In genomic region chr1:224815647-224816046, GRCh38 we compare ENCODE assay signal across 23 cellular contexts.
DNase-seq lines count a peak whose midpoint lies in the region; ATAC-seq and TF ChIP-seq lines count a peak whose summit lies in the region.
"Had no signal": no experiment of that assay in that cellular context is flagged by ENCODE, and none has a peak within 500 bp of the region (broad histone marks: within the 10 kb centered on the region; RNA-seq: fewer than 3 reads in every experiment).

No MANE protein-coding gene starts in this region.

- 65 to 73% (median 68%) methylated on average over 2 of the region's 2 CpGs for WGBS in heart left ventricle, 4 donors

- peaks cover 5% of the 10 kb centered on the region for H3K4me1 Mint-ChIP-seq in stimulated activated naive CD8-positive, alpha-beta T cell treated with anti-CD3 and anti-CD28 coated beads, Interleukin-15, amount 100 ng/mL, for 72 hours
- H3K4me1 Mint-ChIP-seq in naive thymus-derived CD4-positive, alpha-beta T cell = no peaks in the 10 kb centered on the region
- H3K4me1 Mint-ChIP-seq: CD8-positive, alpha-beta memory T cell had no signal

- peaks cover 0 to 1% (median 0%) of the 10 kb centered on the region in 3 experiments for H3K9me3 ChIP-seq in naive thymus-derived CD4-positive, alpha-beta T cell (ENCODE audit: control insufficient read depth in 2 of 3, low read length in 3 of 3)
- peaks cover 0 to 12% (median 0%) of the 10 kb centered on the region in 12 donors for H3K9me3 ChIP-seq in heart left ventricle
- H3K9me3 ChIP-seq: SJCRH30 had no signal

- no peak for TF ChIP-seq POLR2A in heart left ventricle (IDR thresholded peaks at IDR 0.05)

- no peaks in the 10 kb centered on the region for H3K36me3 ChIP-seq in naive thymus-derived CD4-positive, alpha-beta T cell (ENCODE audit: control insufficient read depth in 2 of 3, insufficient read depth in 3 of 3, low read length in 3 of 3)
- no peaks in the 10 kb centered on the region for H3K36me3 ChIP-seq in heart left ventricle
- H3K36me3 ChIP-seq: Peyer's patch, SJCRH30 had no signal

- no peak for DNase-seq in stimulated activated naive CD8-positive, alpha-beta T cell treated with anti-CD3 and anti-CD28 coated beads, Interleukin-15, amount 100 ng/mL, for 72 hours
- DNase-seq in stimulated activated naive CD8-positive, alpha-beta T cell treated with anti-CD3 and anti-CD28 coated beads, Interleukin-15, Interleukin-2, amounts not matched to agents 100 U/mL and 50 U/mL, for 24 hours = no peak
- DNase-seq in A172 (ENCODE audit: low spot score) (no peak), heart left ventricle (no peak)
- no peak for DNase-seq in naive thymus-derived CD4-positive, alpha-beta T cell
- DNase-seq: C1 segment of cervical spinal cord; Calu3; CD8-positive, alpha-beta memory T cell; DMS153; H7; HFFc6; IMR-90; NCI-H1105 treated with DMSO at 0.1 percent for 48 hours; NCI-H2029 treated with DMSO at 0.1 percent for 48 hours; NCI-H226; Peyer's patch; SJCRH30; T-helper 1 cell had no signal

- no peaks in the 10 kb centered on the region for H3K27me3 ChIP-seq in naive thymus-derived CD4-positive, alpha-beta T cell (ENCODE audit: control insufficient read depth in 2 of 2, insufficient read depth in 2 of 2, low read length in 2 of 2)
- H3K27me3 ChIP-seq in heart left ventricle = peaks cover 0 to 4% (median 0%) of the 10 kb centered on the region in 9 donors
- H3K27me3 ChIP-seq: Peyer's patch, SJCRH30 had no signal

- peaks cover 24% of the 10 kb centered on the region for H3K27me3 Mint-ChIP-seq in stimulated activated naive CD8-positive, alpha-beta T cell treated with anti-CD3 and anti-CD28 coated beads, Interleukin-15, amount 100 ng/mL, for 72 hours
- peaks cover 7 to 48% (median 28%) of the 10 kb centered on the region in 5 donors for H3K27me3 Mint-ChIP-seq in naive thymus-derived CD4-positive, alpha-beta T cell

- H3K9me3 Mint-ChIP-seq in stimulated activated naive CD8-positive, alpha-beta T cell treated with anti-CD3 and anti-CD28 coated beads, Interleukin-15, amount 100 ng/mL, for 72 hours = peaks cover 7 to 15% of the 10 kb centered on the region in 2 donors
- H3K9me3 Mint-ChIP-seq in naive thymus-derived CD4-positive, alpha-beta T cell = peaks cover 2 to 31% (median 6%) of the 10 kb centered on the region in 11 donors

- intact Hi-C loops in naive thymus-derived CD4-positive, alpha-beta T cell (cut with micrococcal nuclease) = no loop called here
- intact Hi-C loops in heart left ventricle (cut with DNase I) = loop anchor here in 1 of 10 donors (10.0 kb wide), 1 partner anchor 61 kb away; no protein-coding TSS in a partner anchor

- H3K4me3 Mint-ChIP-seq in stimulated activated naive CD8-positive, alpha-beta T cell treated with anti-CD3 and anti-CD28 coated beads, Interleukin-15, amount 100 ng/mL, for 72 hours = no peak overlapping the region
- no peak overlapping the region for H3K4me3 Mint-ChIP-seq in naive thymus-derived CD4-positive, alpha-beta T cell
- H3K4me3 Mint-ChIP-seq: CD8-positive, alpha-beta memory T cell; HFFc6 had no signal

- no peak for TF ChIP-seq CTCF in heart left ventricle (IDR thresholded peaks at IDR 0.05)

- POLR2A ChIA-PET in naive thymus-derived CD4-positive, alpha-beta T cell (lab: Charles Lee) = no interaction called here

- peaks cover 0 to 3% (median 0%) of the 10 kb centered on the region in 5 donors for H3K36me3 Mint-ChIP-seq in naive thymus-derived CD4-positive, alpha-beta T cell

- no peak overlapping the region for H3K27ac ChIP-seq in naive thymus-derived CD4-positive, alpha-beta T cell (ENCODE audit: low read depth, low read length)
- H3K27ac ChIP-seq in heart left ventricle = no peak overlapping the region
- H3K27ac ChIP-seq: 22Rv1, KMS-11, Peyer's patch, SJCRH30 had no signal

- CTCF ChIA-PET in naive thymus-derived CD4-positive, alpha-beta T cell (lab: Charles Lee) = no interaction called here

- no peak overlapping the region for H3K4me3 ChIP-seq in naive thymus-derived CD4-positive, alpha-beta T cell (ENCODE audit: low read length)
- no peak overlapping the region for H3K4me3 ChIP-seq in heart left ventricle
- H3K4me3 ChIP-seq: Peyer's patch, SJCRH30 had no signal

- peak; percentile 50 for ATAC-seq in stimulated activated naive CD8-positive, alpha-beta T cell treated with anti-CD3 and anti-CD28 coated beads, Interleukin-15, amount 100 ng/mL, for 72 hours
- no peak for ATAC-seq in stimulated activated naive CD8-positive, alpha-beta T cell treated with anti-CD3 and anti-CD28 coated beads, Interleukin-15, Interleukin-2, amounts not matched to agents 100 U/mL and 50 U/mL, for 24 hours
- peak; percentile 45 for ATAC-seq in HG02798 (IDR thresholded peaks at IDR 0.05; ENCODE audit: poor library complexity, unreplicated experiment)
- ATAC-seq in HG03378 (IDR thresholded peaks at IDR 0.05; ENCODE audit: unreplicated experiment) = peak; percentile 29
- ATAC-seq in naive thymus-derived CD4-positive, alpha-beta T cell = no peak
- no peak for ATAC-seq in heart left ventricle
- no peak for ATAC-seq in HG02763 (IDR thresholded peaks at IDR 0.05; ENCODE audit: unreplicated experiment)

- H3K27ac Mint-ChIP-seq in stimulated activated naive CD8-positive, alpha-beta T cell treated with anti-CD3 and anti-CD28 coated beads, Interleukin-15, amount 100 ng/mL, for 72 hours = no peak overlapping the region
- H3K27ac Mint-ChIP-seq in naive thymus-derived CD4-positive, alpha-beta T cell = no peak overlapping the region
- H3K27ac Mint-ChIP-seq: CD8-positive, alpha-beta memory T cell; HFFc6 had no signal

- H3K4me1 ChIP-seq in naive thymus-derived CD4-positive, alpha-beta T cell (ENCODE audit: control insufficient read depth in 2 of 2, insufficient read depth in 2 of 2, low read length in 2 of 2) = no peaks in the 10 kb centered on the region
- H3K4me1 ChIP-seq in heart left ventricle = no peaks in the 10 kb centered on the region
- H3K4me1 ChIP-seq: Peyer's patch, SJCRH30 had no signal

Comparison
In these comparisons a context has a peak if more than half of its experiments do, and no peak if none do; other contexts are left out.
1. ATAC-seq: peak in stimulated activated naive CD8-positive, alpha-beta T cell treated with anti-CD3 and anti-CD28 coated beads, Interleukin-15, amount 100 ng/mL, for 72 hours (single experiment), HG02798 (single experiment) and HG03378 (single experiment); none in stimulated activated naive CD8-positive, alpha-beta T cell treated with anti-CD3 and anti-CD28 coated beads, Interleukin-15, Interleukin-2, amounts not matched to agents 100 U/mL and 50 U/mL, for 24 hours (single experiment), naive thymus-derived CD4-positive, alpha-beta T cell (single experiment), heart left ventricle (0 of 4) and HG02763 (single experiment).